In genomic region chr12:24948816-24949722, GRCh38 we compare ENCODE assay signal across 1 cellular context.
TF ChIP-seq lines count a peak whose summit lies in the region.

Gene BCAT1, minus strand, starts transcription at chr12:24949101. Its CDS starts 169 bp downstream, at chr12:24948932.

TF ChIP-seq in K562, 482 proteins besides CTCF, POLR2A, EP300 and RAD21 (continued from another document and continues in another):
- no peak for TF ChIP-seq ZNF324 (CRISPR knock-in tag; IDR thresholded peaks at IDR 0.05)
- peak; percentile 91 for TF ChIP-seq L3MBTL2 (IDR thresholded peaks at IDR 0.05)
- TF ChIP-seq THAP12 (CRISPR knock-in tag; IDR thresholded peaks at IDR 0.05), result 0 out of 2 replicates have a peak, but pooled peaks have one; percentile 34
- TF ChIP-seq ETV1 (tag; conservative IDR thresholded peaks at IDR 0.05; ENCODE audit: low read depth), result peak; percentile 64
- TF ChIP-seq NKRF (IDR thresholded peaks at IDR 0.05; ENCODE audit: borderline replicate concordance), result peak; percentile 88
- peak; percentile 41; the same call in 1 of the 2 replicates for TF ChIP-seq MBD2 (IDR thresholded peaks at IDR 0.05; ENCODE audit: borderline replicate concordance, low read depth)
- TF ChIP-seq HMGN3 (IDR thresholded peaks at IDR 0.05; ENCODE audit: borderline replicate concordance, extremely low read depth, insufficient read length, low read depth, low read length), result peak; percentile 88
- 0 out of 2 replicates have a peak, but pooled peaks have one; percentile 10 for TF ChIP-seq CBFA2T2 (conservative IDR thresholded peaks at IDR 0.05)
- no peak for TF ChIP-seq RFX5 (IDR thresholded peaks at IDR 0.05; ENCODE audit: low read depth, low read length)
- TF ChIP-seq ZBED1 (IDR thresholded peaks at IDR 0.05), result 0 out of 2 replicates have a peak, but pooled peaks have one; percentile 64
- 0 out of 2 replicates have a peak, but pooled peaks have one; percentile 29 for TF ChIP-seq ZNF175 (CRISPR knock-in tag; IDR thresholded peaks at IDR 0.05; ENCODE audit: low read depth)
- peak; percentile 80 for TF ChIP-seq CREM (IDR thresholded peaks at IDR 0.05; ENCODE audit: low read depth)
- TF ChIP-seq ATF4 (CRISPR knock-in tag; IDR thresholded peaks at IDR 0.05), result peak; percentile 100
- TF ChIP-seq KLF6 (CRISPR knock-in tag; IDR thresholded peaks at IDR 0.05; ENCODE audit: borderline replicate concordance), result peak; percentile 24; the same call in 1 of the 2 replicates
- TF ChIP-seq KLF1 (tag; IDR thresholded peaks at IDR 0.05), result 0 out of 2 replicates have a peak, but pooled peaks have one; percentile 35
- TF ChIP-seq ZNF408 (CRISPR knock-in tag; IDR thresholded peaks at IDR 0.05; ENCODE audit: low read depth), result no peak
- peak; percentile 90 to 91 for TF ChIP-seq E2F6 (IDR thresholded peaks at IDR 0.05; ENCODE audit: borderline replicate concordance in 1 of 2, extremely low read depth in 1 of 2, insufficient read depth in 1 of 2, insufficient read length in 1 of 2, low read depth in 1 of 2, low read length in 1 of 2, poor library complexity in 1 of 2, severe bottlenecking in 1 of 2)
- peak; percentile 83 for TF ChIP-seq MGA (IDR thresholded peaks at IDR 0.05)
- peak in 1 of 2 experiments; percentile 60; a peak in 1 of 4 replicates for TF ChIP-seq KDM1A (IDR thresholded peaks at IDR 0.05)
- peak; percentile 67 for TF ChIP-seq SAP30 (IDR thresholded peaks at IDR 0.05; ENCODE audit: borderline replicate concordance, insufficient read depth, low read depth, low read length, poor library complexity, severe bottlenecking)
- TF ChIP-seq GTF2A2 (tag; IDR thresholded peaks at IDR 0.05), result no peak
- TF ChIP-seq ZNF584 (CRISPR knock-in tag; IDR thresholded peaks at IDR 0.05; ENCODE audit: low read depth), result peak; percentile 72; the same call in 1 of the 2 replicates
- TF ChIP-seq SMARCA4 (IDR thresholded peaks at IDR 0.05), result peak; percentile 61; the same call in 1 of the 2 replicates
- peak; percentile 98 for TF ChIP-seq POLR2G (IDR thresholded peaks at IDR 0.05; ENCODE audit: low read depth, low read length)
- TF ChIP-seq ZNF146 (CRISPR knock-in tag; IDR thresholded peaks at IDR 0.05; ENCODE audit: unreplicated experiment), result no peak
- peak; percentile 56 for TF ChIP-seq DACH1 (IDR thresholded peaks at IDR 0.05; ENCODE audit: partially characterized antibody)
- TF ChIP-seq BHLHE40 (IDR thresholded peaks at IDR 0.05; ENCODE audit: low read length), result peak; percentile 78
- peak; percentile 87 for TF ChIP-seq POLR2B (IDR thresholded peaks at IDR 0.05; ENCODE audit: low read depth, partially characterized antibody)
- peak; percentile 85; the same call in 1 of the 2 replicates for TF ChIP-seq AFF4 (CRISPR knock-in tag; IDR thresholded peaks at IDR 0.05)
- TF ChIP-seq ETV5 (CRISPR knock-in tag; IDR thresholded peaks at IDR 0.05; ENCODE audit: low read depth), result no peak
- no peak for TF ChIP-seq ZNF354B (CRISPR knock-in tag; IDR thresholded peaks at IDR 0.05)
- TF ChIP-seq FOXK2 (conservative IDR thresholded peaks at IDR 0.05 in 1 of 2, IDR thresholded peaks at IDR 0.05 in 1 of 2; ENCODE audit: low read depth in 2 of 2), result peak; percentile 27 to 64; a peak in 3 of 4 replicates
- TF ChIP-seq TBP (optimal IDR thresholded peaks at IDR 0.05; ENCODE audit: low read depth, low read length), result peak; percentile 81
- 0 out of 2 replicates have a peak, but pooled peaks have one; percentile 9 for TF ChIP-seq LEF1 (IDR thresholded peaks at IDR 0.05)
- no peak for TF ChIP-seq ATF1 (CRISPR knock-in tag; IDR thresholded peaks at IDR 0.05)
- TF ChIP-seq ATF1 (tag; IDR thresholded peaks at IDR 0.05), result peak; percentile 86
- peak; percentile 64 for TF ChIP-seq SMAD1 (IDR thresholded peaks at IDR 0.05; ENCODE audit: low read depth, low read length, partially characterized antibody)
- peak; percentile 42; the same call in 1 of the 2 replicates for TF ChIP-seq ZBTB17 (CRISPR knock-in tag; IDR thresholded peaks at IDR 0.05)
- peak; percentile 77 to 78 for TF ChIP-seq MAZ (CRISPR knock-in tag; conservative IDR thresholded peaks at IDR 0.05 in 1 of 2, IDR thresholded peaks at IDR 0.05 in 1 of 2)
- peak; percentile 96 for TF ChIP-seq MAX (CRISPR knock-in tag; IDR thresholded peaks at IDR 0.05)
